2 cellular contexts compared by ENCODE assay signal in the genomic region with DNA sequence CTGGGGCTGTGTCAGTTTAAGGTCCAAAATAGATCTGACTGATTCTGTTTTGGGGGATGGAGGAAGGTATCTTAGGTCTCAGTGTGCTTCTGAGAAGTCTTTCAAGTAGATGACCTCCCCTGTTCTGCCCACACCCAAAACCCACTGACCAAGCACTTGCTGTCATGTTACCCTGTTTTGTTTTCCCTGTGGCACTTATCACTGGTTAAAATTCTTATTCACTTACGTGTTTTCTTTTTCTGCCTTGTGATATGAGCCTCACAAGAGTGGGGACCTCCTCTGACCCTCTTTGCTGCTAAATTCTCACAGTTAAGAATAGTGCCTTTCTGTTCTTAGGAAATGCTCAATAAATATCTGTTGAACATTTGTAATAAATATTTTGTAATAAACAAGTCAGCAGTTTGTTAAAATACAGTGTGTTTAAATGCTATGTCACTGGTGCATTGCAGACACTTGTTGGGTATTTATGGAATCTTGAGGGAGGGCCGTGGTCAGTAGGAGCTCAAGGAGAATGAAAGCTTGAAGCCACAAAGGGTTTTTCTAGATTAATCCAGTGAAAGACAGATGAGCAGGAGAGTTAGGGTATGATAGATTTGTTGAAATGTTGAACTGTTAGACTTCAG.
TF ChIP-seq lines count a peak whose summit lies in the region.

No MANE protein-coding gene starts in this region.

TF ChIP-seq in IMR-90, 13 proteins besides CTCF, POLR2A, EP300 and RAD21:
- no peak for TF ChIP-seq RCOR1 (IDR thresholded peaks at IDR 0.05; ENCODE audit: insufficient replicate concordance, low read length)
- TF ChIP-seq NFE2L2 (IDR thresholded peaks at IDR 0.05; ENCODE audit: low read depth, low read length): no peak
- no peak for TF ChIP-seq MAFK (IDR thresholded peaks at IDR 0.05; ENCODE audit: low read depth, low read length)
- TF ChIP-seq, protein P1, sequence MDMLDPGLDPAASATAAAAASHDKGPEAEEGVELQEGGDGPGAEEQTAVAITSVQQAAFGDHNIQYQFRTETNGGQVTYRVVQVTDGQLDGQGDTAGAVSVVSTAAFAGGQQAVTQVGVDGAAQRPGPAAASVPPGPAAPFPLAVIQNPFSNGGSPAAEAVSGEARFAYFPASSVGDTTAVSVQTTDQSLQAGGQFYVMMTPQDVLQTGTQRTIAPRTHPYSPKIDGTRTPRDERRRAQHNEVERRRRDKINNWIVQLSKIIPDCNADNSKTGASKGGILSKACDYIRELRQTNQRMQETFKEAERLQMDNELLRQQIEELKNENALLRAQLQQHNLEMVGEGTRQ (IDR thresholded peaks at IDR 0.05; ENCODE audit: low read depth, low read length): no peak
- TF ChIP-seq RFX5 (IDR thresholded peaks at IDR 0.05; ENCODE audit: low read depth, low read length): no peak
- TF ChIP-seq BHLHE40 (IDR thresholded peaks at IDR 0.05; ENCODE audit: low read depth, low read length): no peak

TF ChIP-seq in SK-N-SH, 30 proteins besides CTCF, POLR2A, EP300 and RAD21 (continued from another document):
- no peak for TF ChIP-seq JUND (IDR thresholded peaks at IDR 0.05)
- TF ChIP-seq GABPA (IDR thresholded peaks at IDR 0.05; ENCODE audit: low read depth): no peak
- TF ChIP-seq, protein P2, sequence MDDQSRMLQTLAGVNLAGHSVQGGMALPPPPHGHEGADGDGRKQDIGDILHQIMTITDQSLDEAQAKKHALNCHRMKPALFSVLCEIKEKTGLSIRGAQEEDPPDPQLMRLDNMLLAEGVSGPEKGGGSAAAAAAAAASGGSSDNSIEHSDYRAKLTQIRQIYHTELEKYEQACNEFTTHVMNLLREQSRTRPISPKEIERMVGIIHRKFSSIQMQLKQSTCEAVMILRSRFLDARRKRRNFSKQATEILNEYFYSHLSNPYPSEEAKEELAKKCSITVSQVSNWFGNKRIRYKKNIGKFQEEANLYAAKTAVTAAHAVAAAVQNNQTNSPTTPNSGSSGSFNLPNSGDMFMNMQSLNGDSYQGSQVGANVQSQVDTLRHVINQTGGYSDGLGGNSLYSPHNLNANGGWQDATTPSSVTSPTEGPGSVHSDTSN (IDR thresholded peaks at IDR 0.05): no peak
- TF ChIP-seq MXI1 (IDR thresholded peaks at IDR 0.05; ENCODE audit: low read depth, low read length): no peak
- TF ChIP-seq TCF12 (IDR thresholded peaks at IDR 0.05): no peak
- no peak for TF ChIP-seq NRF1 (IDR thresholded peaks at IDR 0.05; ENCODE audit: low read depth, low read length)
- TF ChIP-seq, protein P3, sequence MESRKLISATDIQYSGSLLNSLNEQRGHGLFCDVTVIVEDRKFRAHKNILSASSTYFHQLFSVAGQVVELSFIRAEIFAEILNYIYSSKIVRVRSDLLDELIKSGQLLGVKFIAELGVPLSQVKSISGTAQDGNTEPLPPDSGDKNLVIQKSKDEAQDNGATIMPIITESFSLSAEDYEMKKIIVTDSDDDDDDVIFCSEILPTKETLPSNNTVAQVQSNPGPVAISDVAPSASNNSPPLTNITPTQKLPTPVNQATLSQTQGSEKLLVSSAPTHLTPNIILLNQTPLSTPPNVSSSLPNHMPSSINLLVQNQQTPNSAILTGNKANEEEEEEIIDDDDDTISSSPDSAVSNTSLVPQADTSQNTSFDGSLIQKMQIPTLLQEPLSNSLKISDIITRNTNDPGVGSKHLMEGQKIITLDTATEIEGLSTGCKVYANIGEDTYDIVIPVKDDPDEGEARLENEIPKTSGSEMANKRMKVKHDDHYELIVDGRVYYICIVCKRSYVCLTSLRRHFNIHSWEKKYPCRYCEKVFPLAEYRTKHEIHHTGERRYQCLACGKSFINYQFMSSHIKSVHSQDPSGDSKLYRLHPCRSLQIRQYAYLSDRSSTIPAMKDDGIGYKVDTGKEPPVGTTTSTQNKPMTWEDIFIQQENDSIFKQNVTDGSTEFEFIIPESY (IDR thresholded peaks at IDR 0.05; ENCODE audit: borderline replicate concordance, low read depth): no peak
- no peak for TF ChIP-seq TEAD4 (IDR thresholded peaks at IDR 0.05; ENCODE audit: borderline replicate concordance, insufficient read depth)
- TF ChIP-seq EZH2phosphoT487 (IDR thresholded peaks at IDR 0.05; ENCODE audit: borderline replicate concordance, low read depth): no peak
- no peak for TF ChIP-seq MAX (IDR thresholded peaks at IDR 0.05; ENCODE audit: low read depth)
- TF ChIP-seq MEF2A (IDR thresholded peaks at IDR 0.05; ENCODE audit: borderline replicate concordance, low read depth): no peak
- no peak for TF ChIP-seq FOSL2 (IDR thresholded peaks at IDR 0.05; ENCODE audit: borderline replicate concordance, low read depth)
- TF ChIP-seq SMC3 (IDR thresholded peaks at IDR 0.05; ENCODE audit: low read depth, low read length): no peak
- TF ChIP-seq RCOR1 (IDR thresholded peaks at IDR 0.05; ENCODE audit: low read length): no peak
